17 cellular contexts compared by ENCODE assay signal in the genomic region with DNA sequence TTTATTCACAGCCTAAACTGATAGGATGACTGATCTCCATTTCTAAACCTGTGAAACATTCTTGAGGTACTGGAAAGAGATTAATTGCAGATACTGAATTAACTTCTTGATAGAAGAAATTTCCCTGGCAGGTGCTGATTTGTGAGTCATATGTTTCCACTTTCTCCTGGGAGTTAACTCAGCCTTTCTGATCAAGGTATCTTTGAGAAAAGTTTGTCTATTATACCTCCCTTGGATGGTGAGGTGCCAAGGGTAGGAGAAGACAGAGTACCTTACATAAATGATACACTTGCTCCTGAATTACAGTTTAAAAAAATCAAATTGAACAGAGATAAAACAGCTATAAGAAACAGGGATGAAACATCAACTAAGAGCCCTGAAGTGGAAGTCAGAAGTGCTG.
"Had no signal": no experiment of that assay in that cellular context is flagged by ENCODE, and none has a peak within 500 bp of the region (broad histone marks: within the 10 kb centered on the region; RNA-seq: fewer than 3 reads in every experiment).

No MANE protein-coding gene starts in this region.

- H3K9me3 Mint-ChIP-seq: immature natural killer cell, memory B cell had no signal

- H3K27ac Mint-ChIP-seq: immature natural killer cell, memory B cell had no signal

- H3K27me3 Mint-ChIP-seq: memory B cell had no signal

- DNase-seq: dermis blood vessel endothelial cell; dorsolateral prefrontal cortex; effector CD4-positive, alpha-beta T cell; effector memory CD4-positive, alpha-beta T cell; foreskin keratinocyte; heart left ventricle; hypothalamus; immature natural killer cell; islet precursor cell; kidney; kidney glomerular epithelial cell; left colon; left ventricle myocardium inferior; mammary epithelial cell; mesendoderm; midbrain had no signal

- H3K4me3 Mint-ChIP-seq: immature natural killer cell, memory B cell had no signal
